30 cellular contexts compared by ENCODE assay signal in the genomic region with DNA sequence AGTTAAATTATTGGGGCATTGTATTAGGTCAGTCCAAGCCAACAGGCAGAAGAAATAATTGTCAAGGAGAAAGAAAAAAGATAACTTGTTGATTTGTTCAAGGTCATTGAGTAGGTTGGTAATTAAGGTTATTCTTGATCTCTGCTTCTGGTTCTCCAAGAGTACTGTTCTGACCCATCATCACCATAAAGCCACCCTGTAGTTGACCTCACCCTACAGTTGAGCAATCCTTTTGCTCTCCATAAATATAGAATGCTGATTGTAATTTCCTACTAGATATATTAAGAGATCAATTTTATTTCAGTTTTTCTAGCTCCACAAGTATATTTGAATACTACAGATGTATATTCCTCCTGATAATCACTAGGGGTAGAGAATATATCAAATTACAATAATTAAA.
"Had no signal": no experiment of that assay in that cellular context is flagged by ENCODE, and none has a peak within 500 bp of the region (broad histone marks: within the 10 kb centered on the region; RNA-seq: fewer than 3 reads in every experiment).

No MANE protein-coding gene starts in this region.

- ATAC-seq: activated CD4-positive, alpha-beta T cell treated with anti-CD3 and anti-CD28 coated beads for 36 hours; activated CD8-positive, alpha-beta memory T cell treated with anti-CD3 and anti-CD28 coated beads, Interleukin-2, amount 10 ng/mL, durations not matched to agents 7 days and 5 days; activated CD8-positive, alpha-beta T cell treated with anti-CD3 and anti-CD28 coated beads, Interleukin-2, amount 10 ng/mL, durations not matched to agents 7 days and 5 days; activated naive CD8-positive, alpha-beta T cell treated with anti-CD3 and anti-CD28 coated beads, Interleukin-2, amount 50 U/mL, for 24 hours; heart left ventricle; T-helper 17 cell had no signal

- H3K27me3 ChIP-seq: adrenal gland, body of pancreas, colonic mucosa, esophagus squamous epithelium, heart left ventricle had no signal

- H3K27ac ChIP-seq: adrenal gland, body of pancreas, colonic mucosa, epithelial cell of prostate, esophagus squamous epithelium, heart left ventricle had no signal

- H3K4me1 ChIP-seq: adrenal gland, colonic mucosa, esophagus squamous epithelium, heart left ventricle had no signal

- H3K9me3 ChIP-seq: adrenal gland, body of pancreas, colonic mucosa, esophagus squamous epithelium, heart left ventricle had no signal

- FAIRE-seq: endothelial cell of umbilical vein, frontal cortex had no signal

- H3K4me3 ChIP-seq: adrenal gland, body of pancreas, colonic mucosa, esophagus squamous epithelium, heart left ventricle had no signal

- DNase-seq: activated CD4-positive, alpha-beta memory T cell treated with anti-CD3 and anti-CD28 coated beads for 36 hours; activated CD4-positive, alpha-beta T cell treated with anti-CD3 and anti-CD28 coated beads for 36 hours; activated CD4-positive, alpha-beta T cell treated with anti-CD3 and anti-CD28 coated beads, Interleukin-2, amount 10 ng/mL, durations not matched to agents 24 days and 14 days; activated CD4-positive, CD25-positive, alpha-beta regulatory T cell; activated CD4-positive, CD25-positive, alpha-beta regulatory T cell treated with anti-CD3 and anti-CD28 coated beads, Interleukin-2, amount 50 U/mL, for 72 hours; activated CD8-positive, alpha-beta memory T cell treated with anti-CD3 and anti-CD28 coated beads, Interleukin-2, amount 10 ng/mL, durations not matched to agents 7 days and 5 days; activated CD8-positive, alpha-beta memory T cell treated with anti-CD3 and anti-CD28 coated beads, Interleukin-2, amount 50 U/mL, for 4 hours; activated CD8-positive, alpha-beta T cell treated with anti-CD3 and anti-CD28 coated beads, Interleukin-2, amount 10 ng/mL, durations not matched to agents 7 days and 5 days; activated effector memory CD4-positive, alpha-beta T cell treated with anti-CD3 and anti-CD28 coated beads, Interleukin-2, amount 50 U/mL, for 16 hours; activated naive CD4-positive, alpha-beta T cell treated with anti-CD3 and anti-CD28 coated beads for 36 hours; activated naive CD8-positive, alpha-beta T cell treated with anti-CD3 and anti-CD28 coated beads for 36 hours; activated naive CD8-positive, alpha-beta T cell treated with anti-CD3 and anti-CD28 coated beads, Interleukin-2, amount 50 U/mL, for 24 hours; activated T-cell treated with anti-CD3 and anti-CD28 coated beads, Interleukin-2, amount 50 U/mL, for 1 hour; activated T-cell treated with anti-CD3 and anti-CD28 coated beads, Interleukin-2, amount 50 U/mL, for 48 hours; adrenal gland; amygdala; aorta; body of pancreas; central memory CD4-positive, alpha-beta T cell; cerebellar nuclear complex; colonic mucosa; effector CD8-positive, alpha-beta T cell; esophagus squamous epithelium; glutamatergic neuron; heart left ventricle; T-helper 1 cell; T-helper 17 cell had no signal

- H3K36me3 ChIP-seq: adrenal gland, colonic mucosa, esophagus squamous epithelium, heart left ventricle had no signal
